In the genomic region with DNA sequence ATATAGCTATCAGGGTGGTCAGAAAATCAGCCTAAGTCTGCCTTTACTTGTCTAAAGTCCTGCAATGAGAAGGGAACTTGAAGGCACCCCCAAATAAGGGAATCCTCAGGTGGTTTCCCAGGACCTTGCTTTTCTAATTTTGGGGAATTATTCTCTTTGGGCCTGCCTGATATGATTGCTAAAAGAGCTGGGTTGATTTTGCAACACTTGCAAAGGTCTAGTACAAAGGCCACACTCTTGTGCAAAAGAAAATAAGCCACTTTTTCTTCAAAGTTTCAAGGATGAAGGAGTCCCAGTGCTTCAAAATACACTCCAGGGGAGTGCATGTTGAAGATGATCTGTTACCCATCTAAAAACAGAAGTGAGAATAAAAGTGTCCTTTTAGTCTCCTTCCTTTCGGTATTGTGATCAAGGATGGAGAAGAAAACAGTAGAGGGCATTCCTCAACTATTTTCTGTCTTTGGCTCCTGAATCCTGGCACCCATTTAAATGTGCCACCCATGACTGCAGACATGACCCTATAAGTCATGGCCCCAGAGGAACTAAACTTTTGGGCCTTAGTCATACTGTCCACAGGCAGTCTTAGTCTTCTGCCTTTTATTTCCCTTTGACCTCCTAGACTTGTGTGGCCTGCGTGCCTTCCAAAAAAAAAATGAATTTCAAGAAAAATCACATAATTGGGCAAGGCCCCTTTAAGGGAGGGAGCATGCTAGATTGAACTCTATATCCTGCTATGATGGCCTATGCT, we compare ENCODE assay signal across 32 cellular contexts. TPM values are rescaled to one million over a fixed set of nuclear protein-coding genes. Genes with fewer than 3 reads are reported as not detected.
"Had no signal": no experiment of that assay in that cellular context is flagged by ENCODE, and none has a peak within 500 bp of the region (broad histone marks: within the 10 kb centered on the region; RNA-seq: fewer than 3 reads in every experiment).

No MANE protein-coding gene starts in this region.

- H3K4me3 ChIP-seq: breast epithelium, heart right ventricle, pancreas, prostate gland, stomach, testis had no signal

- H3K4me1 ChIP-seq: breast epithelium, foreskin keratinocyte, heart right ventricle, pancreas, prostate gland, stomach, testis had no signal

- H3K36me3 ChIP-seq: breast epithelium, heart right ventricle, pancreas, prostate gland, stomach had no signal

- H3K27ac ChIP-seq: breast epithelium, foreskin keratinocyte, heart right ventricle, pancreas, prostate gland, testis had no signal

- DNase-seq: activated B cell treated with CpG ODN at 0.5 μM for 24 hours; activated CD4-positive, alpha-beta T cell treated with anti-CD3 and anti-CD28 coated beads for 36 hours; activated CD4-positive, alpha-beta T cell treated with anti-CD3 and anti-CD28 coated beads, Interleukin-2, amount 50 U/mL, for 4 hours; activated CD8-positive, alpha-beta memory T cell treated with anti-CD3 and anti-CD28 coated beads for 24 hours; activated CD8-positive, alpha-beta memory T cell treated with anti-CD3 and anti-CD28 coated beads, Interleukin-2, amount 50 U/mL, for 4 hours; activated gamma-delta T cell; activated naive CD4-positive, alpha-beta T cell treated with anti-CD3 and anti-CD28 coated beads, Interleukin-2, amount 50 U/mL, for 16 hours; activated T-cell treated with anti-CD3 and anti-CD28 coated beads, Interleukin-2, amount 50 U/mL, for 1 hour; amygdala; dermis blood vessel endothelial cell; effector CD4-positive, alpha-beta T cell; foreskin keratinocyte; heart right ventricle; naive thymus-derived CD4-positive, alpha-beta T cell; pancreas; retina; stimulated activated CD4-positive, alpha-beta T cell treated with anti-CD3 and anti-CD28 coated beads, Interleukin-15, amount 100 ng/mL, for 24 hours; stimulated activated CD4-positive, alpha-beta T cell treated with anti-CD3 and anti-CD28 coated beads, Interleukin-2, amount 100 ng/mL, for 24 hours; stimulated activated naive B cell treated with anti-CD40 and anti-IgM and Interleukin-4, amounts not matched to agents 10 μg/mL and 1 μg/mL and 100 μg/mL, for 72 hours; stomach; T-helper 2 cell; testis; trophoblast cell had no signal

- H3K27me3 ChIP-seq: breast epithelium, foreskin keratinocyte, heart right ventricle, pancreas, stomach, testis had no signal

- H3K9me3 ChIP-seq: pancreas, prostate gland, testis had no signal

RNA-seq across cellular contexts. Expression of a gene that starts 5.1 kb away (rescaled TPM):
- total RNA-seq: activated B cell treated with CpG ODN at 0.5 μM for 24 hours; activated CD4-positive, alpha-beta T cell treated with anti-CD3 and anti-CD28 coated beads for 36 hours; activated T-helper 1 cell treated with anti-CD3 and anti-CD28 coated beads, Interleukin-12 subunit alpha, Interleukin-12 subunit beta, Interleukin-2, Interleukin-4 antibody, amounts not matched to agents 30 ng/mL and 10 ng/mL and 1 ng/mL, durations not matched to agents 14 hours and 24 hours and 36 hours; dermis blood vessel endothelial cell; fibroblast of lung; foreskin keratinocyte; glomerular endothelial cell; heart right ventricle; kidney epithelial cell; lung microvascular endothelial cell; mesothelial cell of epicardium; naive thymus-derived CD4-positive, alpha-beta T cell; pancreas; prostate gland; testis had no signal
- polyA plus RNA-seq: fibroblast of lung; foreskin keratinocyte; heart right ventricle; naive thymus-derived CD4-positive, alpha-beta T cell; neural cell; pancreas had no signal

RNA-seq across cellular contexts. Expression of a gene that starts 43.9 kb away (rescaled TPM):
- total RNA-seq: activated B cell treated with CpG ODN at 0.5 μM for 24 hours; activated CD4-positive, alpha-beta T cell treated with anti-CD3 and anti-CD28 coated beads for 36 hours; activated T-helper 1 cell treated with anti-CD3 and anti-CD28 coated beads, Interleukin-12 subunit alpha, Interleukin-12 subunit beta, Interleukin-2, Interleukin-4 antibody, amounts not matched to agents 30 ng/mL and 10 ng/mL and 1 ng/mL, durations not matched to agents 14 hours and 24 hours and 36 hours; dermis blood vessel endothelial cell; foreskin keratinocyte; glomerular endothelial cell; lung microvascular endothelial cell; mesothelial cell of epicardium; naive thymus-derived CD4-positive, alpha-beta T cell had no signal
- polyA plus RNA-seq: fibroblast of lung; foreskin keratinocyte; naive thymus-derived CD4-positive, alpha-beta T cell; neural cell had no signal
